Comparison of ENCODE assay signal across 9 cellular contexts in the genomic region with DNA sequence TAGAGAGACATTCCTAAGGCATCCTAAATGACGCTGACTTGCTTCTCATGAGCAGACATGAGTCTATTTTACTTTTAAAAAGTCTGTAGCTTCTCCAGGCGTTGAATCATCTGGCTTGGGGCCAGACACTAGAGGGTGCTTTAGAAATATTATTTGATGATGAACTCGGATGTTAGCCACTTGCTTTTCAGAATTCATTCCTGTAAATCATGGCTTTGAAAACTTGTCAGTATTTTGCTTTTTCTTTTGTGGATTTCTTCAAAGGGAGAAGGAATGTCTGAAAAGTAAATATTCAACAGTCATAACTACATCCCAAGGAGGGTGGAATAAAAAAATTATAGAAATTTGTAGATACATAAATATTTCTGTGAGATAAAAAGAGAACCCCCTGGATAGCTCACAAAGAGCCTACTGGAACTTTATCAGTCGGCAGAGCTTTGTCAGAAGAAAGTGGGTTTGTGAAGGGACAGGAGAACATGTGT.
DNase-seq lines count a peak whose midpoint lies in the region; ATAC-seq and TF ChIP-seq lines count a peak whose summit lies in the region.
"Had no signal": no experiment of that assay in that cellular context is flagged by ENCODE, and none has a peak within 500 bp of the region (broad histone marks: within the 10 kb centered on the region; RNA-seq: fewer than 3 reads in every experiment).

No MANE protein-coding gene starts in this region.

- no peak overlapping the region for H3K4me3 ChIP-seq in osteoblast (ENCODE audit: insufficient read depth, low read length)

- peaks cover 18% of the 10 kb centered on the region for H3K4me1 Mint-ChIP-seq in nephron progenitor cell
- no peaks in the 10 kb centered on the region for H3K4me1 Mint-ChIP-seq in immature natural killer cell

- H3K36me3 ChIP-seq in osteoblast (ENCODE audit: insufficient read depth, low read length) = no peaks in the 10 kb centered on the region

- H4K20me1 ChIP-seq in osteoblast (ENCODE audit: insufficient read depth, low read length) = no peaks in the 10 kb centered on the region

- no peaks in the 10 kb centered on the region for H3K27me3 ChIP-seq in osteoblast (ENCODE audit: insufficient read depth, low read length)

- H3K4me3 Mint-ChIP-seq in nephron progenitor cell (no peak overlapping the region), immature natural killer cell (no peak overlapping the region)

- ATAC-seq in esophagus mucosa (peak; percentile 42), HG02623 (IDR thresholded peaks at IDR 0.05; ENCODE audit: unreplicated experiment) (no peak)

- DNase-seq in DMS53 treated with DMSO at 0.1 percent for 48 hours (lab: John Stamatoyannopoulos, UW; ENCODE audit: unreplicated experiment) (peak; percentile 59), NCI-H460 (ENCODE audit: extremely low read depth, low read depth) (peak; percentile 74), osteoblast (ENCODE audit: insufficient read length, low spot score, missing footprints) (no peak), nephron progenitor cell (no peak), immature natural killer cell (no peak)
- DNase-seq in activated CD4-positive, alpha-beta T cell treated with anti-CD3 and anti-CD28 coated beads, Interleukin-2, amount 50 U/mL, for 4 hours = no peak

- no peaks in the 10 kb centered on the region for H3K9me3 Mint-ChIP-seq in nephron progenitor cell
- H3K9me3 Mint-ChIP-seq in immature natural killer cell = peaks cover 0 to 20% (median 7%) of the 10 kb centered on the region in 6 donors
- H3K9me3 Mint-ChIP-seq: activated T-helper 2 cell treated with anti-CD3 and anti-CD28 coated beads, Interferon-gamma antibody, Interleukin-2, Interleukin-4, amounts not matched to agents 10 μg/mL and 5 μg/mL and 100 μg/mL, durations not matched to agents 14 hours and 24 hours and 36 hours had no signal

- peak overlapping the region; percentile 43 for H3K4me2 ChIP-seq in osteoblast (ENCODE audit: insufficient read depth, low read length)

- H2AFZ ChIP-seq in osteoblast (ENCODE audit: low read length) = no peak overlapping the region

- H3K79me2 ChIP-seq in osteoblast (ENCODE audit: insufficient read depth, low read length) = no peaks in the 10 kb centered on the region

- H3K36me3 Mint-ChIP-seq in nephron progenitor cell (ENCODE audit: low read depth) (no peaks in the 10 kb centered on the region), immature natural killer cell (no peaks in the 10 kb centered on the region)

- peaks cover 49% of the 10 kb centered on the region for H3K4me1 ChIP-seq in osteoblast (ENCODE audit: insufficient read depth, low read length)

- H3K9me3 ChIP-seq in osteoblast (ENCODE audit: low read depth, low read length) = no peaks in the 10 kb centered on the region

- no peak overlapping the region for H3K27ac Mint-ChIP-seq in nephron progenitor cell
- no peak overlapping the region for H3K27ac Mint-ChIP-seq in immature natural killer cell
- H3K27ac Mint-ChIP-seq: activated T-helper 2 cell treated with anti-CD3 and anti-CD28 coated beads, Interferon-gamma antibody, Interleukin-2, Interleukin-4, amounts not matched to agents 10 μg/mL and 5 μg/mL and 100 μg/mL, durations not matched to agents 14 hours and 24 hours and 36 hours had no signal

- H3K27me3 Mint-ChIP-seq in nephron progenitor cell (ENCODE audit: low read depth, poor library complexity) (no peaks in the 10 kb centered on the region), immature natural killer cell (ENCODE audit: low read depth in 3 of 3) (no peaks in the 10 kb centered on the region)

- TF ChIP-seq CTCF in osteoblast (IDR thresholded peaks at IDR 0.05; ENCODE audit: extremely low read depth, low read depth, low read length) (peak; percentile 26), nephron progenitor cell (IDR thresholded peaks at IDR 0.05) (no peak)

- peak overlapping the region; percentile 85 for H3K27ac ChIP-seq in osteoblast (ENCODE audit: low read depth, low read length)

Comparison
In these comparisons a context has a peak if more than half of its experiments do, and no peak if none do; other contexts are left out.
1. DNase-seq: peak in DMS53 treated with DMSO at 0.1 percent for 48 hours (single experiment) and NCI-H460 (single experiment); none in osteoblast (single experiment), nephron progenitor cell (single experiment), immature natural killer cell (0 of 3) and activated CD4-positive, alpha-beta T cell treated with anti-CD3 and anti-CD28 coated beads, Interleukin-2, amount 50 U/mL, for 4 hours (0 of 2).